Comparison of ENCODE assay signal across 24 cellular contexts in the genomic region with DNA sequence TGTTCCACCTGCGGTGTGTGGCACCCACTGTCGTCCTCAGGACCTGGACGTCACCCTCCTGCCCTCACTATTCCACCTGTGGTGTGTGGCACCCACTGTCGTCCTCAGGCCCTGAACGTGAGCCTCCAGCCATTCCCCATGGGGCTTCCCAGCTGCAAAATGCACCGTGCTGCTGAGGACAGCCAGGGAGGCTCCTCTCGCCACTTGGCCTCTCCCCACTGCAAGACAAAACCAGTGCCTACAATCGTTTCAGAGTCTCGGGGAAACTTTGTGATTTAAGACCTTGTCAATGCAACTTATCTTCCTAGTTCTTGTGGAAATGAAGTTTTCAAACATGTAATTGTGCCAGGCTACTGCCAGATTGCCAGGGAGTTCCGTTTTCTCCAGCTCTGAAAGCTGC.
DNase-seq lines count a peak whose midpoint lies in the region; ATAC-seq, FAIRE-seq and TF ChIP-seq lines count a peak whose summit lies in the region.
"Had no signal": no experiment of that assay in that cellular context is flagged by ENCODE, and none has a peak within 500 bp of the region (broad histone marks: within the 10 kb centered on the region; RNA-seq: fewer than 3 reads in every experiment).

No MANE protein-coding gene starts in this region.

- H3K4me1 Mint-ChIP-seq in endothelial cell (ENCODE audit: unreplicated experiment): no peaks in the 10 kb centered on the region
- H3K4me1 Mint-ChIP-seq in stimulated activated effector memory CD8-positive, alpha-beta T cell treated with anti-CD3 and anti-CD28 coated beads, Interleukin-12 subunit alpha, Interleukin-12 subunit beta, amount 100 ng/mL, for 72 hours: no peaks in the 10 kb centered on the region

- TF ChIP-seq RAD21 in H1 (IDR thresholded peaks at IDR 0.05 in 1 of 2, conservative IDR thresholded peaks at IDR 0.05 in 1 of 2; ENCODE audit: low read depth in 2 of 2, low read length in 2 of 2): no peak

- H4K5ac ChIP-seq in H1 (ENCODE audit: insufficient read length, low read depth, low read length): no peak overlapping the region

- no peak for TF ChIP-seq EP300 in H1 (IDR thresholded peaks at IDR 0.05; ENCODE audit: borderline replicate concordance in 1 of 2, low read depth in 2 of 2, low read length in 2 of 2)

- H2BK5ac ChIP-seq in H1 (ENCODE audit: low read depth, low read length): peak overlapping the region; percentile 78; the same call in 1 of the 2 replicates

- H3K9ac ChIP-seq in H1 (replicated peaks in 1 of 4; ENCODE audit: extremely low read depth in 1 of 4, low read depth in 3 of 4, low read length in 3 of 4): no peak overlapping the region
- H3K9ac ChIP-seq: BLaER1 had no signal

- H3K36me3 ChIP-seq in H1 (ENCODE audit: control insufficient read depth in 2 of 4, insufficient read depth in 4 of 4, low read length in 3 of 4) (no peaks in the 10 kb centered on the region), osteoblast (ENCODE audit: insufficient read depth, low read length) (no peaks in the 10 kb centered on the region)
- H3K36me3 ChIP-seq: BE2C, BLaER1 had no signal

- H3K23me2 ChIP-seq in H1 (ENCODE audit: low read depth, low read length): no peaks in the 10 kb centered on the region

- H3K4me2 ChIP-seq in H1 (ENCODE audit: insufficient read depth in 1 of 2, low read depth in 2 of 2, low read length in 2 of 2): no peak overlapping the region
- no peak overlapping the region for H3K4me2 ChIP-seq in osteoblast (ENCODE audit: insufficient read depth, low read length)
- H3K4me2 ChIP-seq: BLaER1 had no signal

- H4K20me1 ChIP-seq in H1 (replicated peaks in 1 of 2; ENCODE audit: control insufficient read depth in 1 of 2, insufficient read depth in 2 of 2, low read length in 2 of 2): no peaks in the 10 kb centered on the region
- no peaks in the 10 kb centered on the region for H4K20me1 ChIP-seq in osteoblast (ENCODE audit: insufficient read depth, low read length)
- H4K20me1 ChIP-seq: BLaER1 had no signal

- no peak for TF ChIP-seq CTCF in H1 (IDR thresholded peaks at IDR 0.05; ENCODE audit: control extremely low read depth in 1 of 3, insufficient read depth in 1 of 3, low read depth in 1 of 3, low read length in 3 of 3)
- no peak for TF ChIP-seq CTCF in endothelial cell (IDR thresholded peaks at IDR 0.05; ENCODE audit: unreplicated experiment)
- no peak for TF ChIP-seq CTCF in osteoblast (IDR thresholded peaks at IDR 0.05; ENCODE audit: extremely low read depth, low read depth, low read length)

- no peak overlapping the region for H3K18ac ChIP-seq in H1 (ENCODE audit: extremely low read depth, low read length)

- peaks cover 18% of the 10 kb centered on the region for H3K27me3 Mint-ChIP-seq in endothelial cell (ENCODE audit: unreplicated experiment)

- H3K79me2 ChIP-seq in H1 (ENCODE audit: control insufficient read depth in 1 of 2, insufficient read depth in 2 of 2, low read length in 2 of 2): no peaks in the 10 kb centered on the region
- H3K79me2 ChIP-seq in osteoblast (ENCODE audit: insufficient read depth, low read length): no peaks in the 10 kb centered on the region

- H3K27ac Mint-ChIP-seq in endothelial cell (ENCODE audit: unreplicated experiment): peak overlapping the region; percentile 8
- H3K27ac Mint-ChIP-seq in stimulated activated effector memory CD8-positive, alpha-beta T cell treated with anti-CD3 and anti-CD28 coated beads, Interleukin-12 subunit alpha, Interleukin-12 subunit beta, amount 100 ng/mL, for 72 hours: peak overlapping the region; percentile 17
- H3K27ac Mint-ChIP-seq: CD4-positive, alpha-beta T cell; CD8-positive, alpha-beta T cell had no signal

- H3K4ac ChIP-seq in H1 (replicated peaks; ENCODE audit: insufficient read length, low read depth, low read length): no peak overlapping the region

- no peak overlapping the region for H4K91ac ChIP-seq in H1 (replicated peaks; ENCODE audit: insufficient read length, low read length)

- no peak for TF ChIP-seq POLR2A in H1 (IDR thresholded peaks at IDR 0.05; ENCODE audit: control extremely low read depth in 1 of 2, low read depth in 2 of 2, low read length in 2 of 2)

- no peaks in the 10 kb centered on the region for H3K27me3 ChIP-seq in H1 (replicated peaks in 1 of 4; ENCODE audit: control insufficient read depth in 3 of 4, extremely low read depth in 1 of 4, insufficient read depth in 3 of 4, low read length in 3 of 4)
- no peaks in the 10 kb centered on the region for H3K27me3 ChIP-seq in osteoblast (ENCODE audit: insufficient read depth, low read length)
- H3K27me3 ChIP-seq: BLaER1 had no signal

- no peak overlapping the region; the same call in 1 of the 2 replicates for H2BK20ac ChIP-seq in H1 (ENCODE audit: low read length)

- H3K4me3 Mint-ChIP-seq in endothelial cell (ENCODE audit: unreplicated experiment): peak overlapping the region; percentile 78
- H3K4me3 Mint-ChIP-seq in stimulated activated effector memory CD8-positive, alpha-beta T cell treated with anti-CD3 and anti-CD28 coated beads, Interleukin-12 subunit alpha, Interleukin-12 subunit beta, amount 100 ng/mL, for 72 hours: no peak overlapping the region
- H3K4me3 Mint-ChIP-seq: CD4-positive, alpha-beta T cell; CD8-positive, alpha-beta T cell had no signal

- H3K4me3 ChIP-seq in H1 (ENCODE audit: extremely low read depth in 1 of 4, insufficient read depth in 2 of 4, low read depth in 3 of 4, low read length in 4 of 4) (no peak overlapping the region), osteoblast (ENCODE audit: insufficient read depth, low read length) (no peak overlapping the region)
- H3K4me3 ChIP-seq: BLaER1, GM12878 had no signal

- H3K27ac ChIP-seq in H1 (ENCODE audit: low read depth, low read length) (no peak overlapping the region), osteoblast (ENCODE audit: low read depth, low read length) (no peak overlapping the region)
- H3K27ac ChIP-seq: BLaER1 had no signal

- no peak for ATAC-seq in stimulated activated effector memory CD8-positive, alpha-beta T cell treated with anti-CD3 and anti-CD28 coated beads, Interleukin-12 subunit alpha, Interleukin-12 subunit beta, amount 100 ng/mL, for 72 hours
- ATAC-seq: CD8-positive, alpha-beta T cell; GM12878 had no signal

- H2BK12ac ChIP-seq in H1 (ENCODE audit: low read depth, low read length): peak overlapping the region; percentile 60; the same call in 1 of the 2 replicates

- CTCF ChIA-PET in H1 (lab: Charles Lee; ENCODE audit: partially characterized antibody): interaction anchor here (0.8 to 2.1 kb wide), 4 partner anchors 111 to 326 kb away, joined by 3 to 10 read pairs (median 4); no protein-coding TSS in a partner anchor

- peaks cover 19% of the 10 kb centered on the region for H3K36me3 Mint-ChIP-seq in endothelial cell (ENCODE audit: low read depth, unreplicated experiment)
- H3K36me3 Mint-ChIP-seq in stimulated activated effector memory CD8-positive, alpha-beta T cell treated with anti-CD3 and anti-CD28 coated beads, Interleukin-12 subunit alpha, Interleukin-12 subunit beta, amount 100 ng/mL, for 72 hours: no peaks in the 10 kb centered on the region
- H3K36me3 Mint-ChIP-seq: CD8-positive, alpha-beta T cell had no signal

- H3K56ac ChIP-seq in H1 (replicated peaks; ENCODE audit: insufficient read length, low read depth, low read length): no peak overlapping the region

- H3K79me1 ChIP-seq in H1 (ENCODE audit: low read depth, low read length): peaks cover under 1% of the 10 kb centered on the region; the same call in 1 of the 2 replicates

- no peak overlapping the region for H3K23ac ChIP-seq in H1 (ENCODE audit: insufficient read length)

- no peak overlapping the region for H2AFZ ChIP-seq in H1 (ENCODE audit: low read length)
- no peak overlapping the region for H2AFZ ChIP-seq in osteoblast (ENCODE audit: low read length)

- 0 out of 2 replicates have a peak overlapping the region, but pooled peaks have one; percentile 46 for H2AK5ac ChIP-seq in H1 (ENCODE audit: low read depth, low read length)

- POLR2A ChIA-PET in H1 (lab: Charles Lee; ENCODE audit: partially characterized antibody): no interaction called here

- no peaks in the 10 kb centered on the region for H3K4me1 ChIP-seq in H1 (replicated peaks in 1 of 4; ENCODE audit: control insufficient read depth in 3 of 4, insufficient read depth in 4 of 4, low read length in 3 of 4)
- no peaks in the 10 kb centered on the region for H3K4me1 ChIP-seq in osteoblast (ENCODE audit: insufficient read depth, low read length)
- H3K4me1 ChIP-seq: BE2C, BLaER1, Caco-2 had no signal

- H2BK120ac ChIP-seq in H1 (replicated peaks; ENCODE audit: low read depth, low read length): no peak overlapping the region

- 79% methylated on average over 8 of the region's 10 CpGs; no CpG with 5 or more reads in 1 of the 2 experiments for WGBS in H1 (ENCODE audit: extremely low coverage in 1 of 2, insufficient coverage in 1 of 2, insufficient read length in 1 of 2, insufficient replicate concordance in 2 of 2, low coverage in 1 of 2, low lambda C conversion rate in 2 of 2, missing lambda C conversion rate in 1 of 2), 2 experiments

- H3K9me3 Mint-ChIP-seq in endothelial cell (ENCODE audit: unreplicated experiment): peaks cover 49% of the 10 kb centered on the region
- H3K9me3 Mint-ChIP-seq in stimulated activated effector memory CD8-positive, alpha-beta T cell treated with anti-CD3 and anti-CD28 coated beads, Interleukin-12 subunit alpha, Interleukin-12 subunit beta, amount 100 ng/mL, for 72 hours: no peaks in the 10 kb centered on the region
- H3K9me3 Mint-ChIP-seq: CD4-positive, alpha-beta T cell; CD8-positive, alpha-beta T cell had no signal

- no peak for FAIRE-seq in H1 (lab: Jason Lieb, UNC)
- FAIRE-seq: A204.1, D721Med, GM12878, GM12892, GM18507 had no signal

- H3K14ac ChIP-seq in H1 (ENCODE audit: insufficient read length): no peak overlapping the region

- H4K8ac ChIP-seq in H1 (ENCODE audit: extremely low read depth, insufficient read depth, low read length): no peak overlapping the region; the same call in 1 of the 2 replicates

- H3K9me3 ChIP-seq in H1 (ENCODE audit: insufficient read depth in 2 of 2, low read depth in 1 of 2, low read length in 1 of 2) (peaks cover 10 to 14% of the 10 kb centered on the region in 2 experiments), osteoblast (ENCODE audit: low read depth, low read length) (no peaks in the 10 kb centered on the region)
- H3K9me3 ChIP-seq: BE2C, Caco-2 had no signal

- DNase-seq in H1 (ENCODE audit: low read depth in 1 of 2, low spot score in 2 of 2) (no peak), endothelial cell (ENCODE audit: low spot score) (no peak), osteoblast (ENCODE audit: insufficient read length, low spot score, missing footprints) (peak; percentile 66), NAMALWA (ENCODE audit: low spot score) (no peak), NCI-H226 (no peak), DMS53 treated with DMSO at 0.1 percent for 48 hours (lab: John Stamatoyannopoulos, UW; ENCODE audit: unreplicated experiment) (no peak), NCI-H345 treated with DMSO at 0.1 percent for 48 hours (lab: John Stamatoyannopoulos, UW; ENCODE audit: unreplicated experiment) (no peak)
- DNase-seq in stimulated activated effector memory CD8-positive, alpha-beta T cell treated with anti-CD3 and anti-CD28 coated beads, Interleukin-12 subunit alpha, Interleukin-12 subunit beta, amount 100 ng/mL, for 72 hours (ENCODE audit: low spot score in 2 of 2): no peak
- DNase-seq: 8988T, ACHN, Caco-2, Calu3, DMS79, EL, GDM1 had no signal

- H2BK15ac ChIP-seq in H1 (ENCODE audit: low read length): no peak overlapping the region

TF ChIP-seq in H1, 55 proteins besides CTCF, POLR2A, EP300 and RAD21 (continues in another document):
- TF ChIP-seq SP4 (IDR thresholded peaks at IDR 0.05; ENCODE audit: low read length): no peak
- TF ChIP-seq JUND (IDR thresholded peaks at IDR 0.05; ENCODE audit: low read length): no peak
